27 cellular contexts compared by ENCODE assay signal in the genomic region with DNA sequence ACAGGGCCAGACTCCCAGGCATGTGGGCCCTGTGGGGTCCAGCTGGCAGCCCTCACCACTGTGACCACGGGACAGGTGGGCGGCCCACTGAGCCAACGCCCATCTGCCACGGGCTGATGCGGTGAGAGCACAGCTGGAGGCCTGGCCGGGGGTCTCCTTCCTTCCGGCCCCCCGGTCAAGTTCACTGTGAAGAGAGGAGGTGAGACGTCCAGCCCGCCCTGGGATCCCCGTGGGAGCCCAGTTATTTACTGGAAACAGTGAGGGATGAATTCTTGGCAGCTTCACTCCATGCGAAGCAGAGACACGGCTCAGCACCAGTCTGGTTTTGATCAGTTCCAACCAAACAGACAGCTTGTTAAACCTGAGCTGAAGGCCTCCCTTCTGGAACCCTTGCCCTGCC.
DNase-seq lines count a peak whose midpoint lies in the region; ATAC-seq, FAIRE-seq and TF ChIP-seq lines count a peak whose summit lies in the region.
"Had no signal": no experiment of that assay in that cellular context is flagged by ENCODE, and none has a peak within 500 bp of the region (broad histone marks: within the 10 kb centered on the region; RNA-seq: fewer than 3 reads in every experiment).

No MANE protein-coding gene starts in this region.

- H3K27ac Mint-ChIP-seq in stimulated activated effector memory CD8-positive, alpha-beta T cell treated with anti-CD3 and anti-CD28 coated beads, Interleukin-12 subunit alpha, Interleukin-12 subunit beta, amount 100 ng/mL, for 72 hours, result peak overlapping the region; percentile 73
- H3K27ac Mint-ChIP-seq: GM23338 had no signal

- DNase-seq in DMS 273 (lab: John Stamatoyannopoulos, UW; ENCODE audit: unreplicated experiment), result peak; percentile 12
- no peak for DNase-seq in DMS 273 treated with DMSO at 0.1 percent for 48 hours (lab: John Stamatoyannopoulos, UW)
- DNase-seq in NCI-H446 treated with DMSO at 0.1 percent for 48 hours (lab: John Stamatoyannopoulos, UW), result peak; percentile 23
- peak; percentile 28 for DNase-seq in fibroblast of mammary gland (ENCODE audit: low read depth)
- no peak for DNase-seq in stimulated activated effector memory CD8-positive, alpha-beta T cell treated with anti-CD3 and anti-CD28 coated beads, Interleukin-12 subunit alpha, Interleukin-12 subunit beta, amount 100 ng/mL, for 72 hours (ENCODE audit: low spot score in 2 of 2)
- DNase-seq in T-helper 1 cell, result no peak
- no peak for DNase-seq in H54 (ENCODE audit: insufficient read length, low spot score)
- DNase-seq: C1 segment of cervical spinal cord; CD4-positive, alpha-beta memory T cell; COR-L47; DMS79; GF-D8; NCI-H1048; NCI-H1417; NCI-H1694; NCI-H2029 treated with DMSO at 0.1 percent for 48 hours; NCI-H2227 treated with DMSO at 0.1 percent for 48 hours; NCI-H510A; NCI-H69; Peyer's patch; SHP77 treated with DMSO at 0.1 percent for 48 hours; SW 1271 had no signal

- no peak overlapping the region for H3K4me3 ChIP-seq in fibroblast of mammary gland (ENCODE audit: control insufficient read depth, low read depth, low read length)
- H3K4me3 ChIP-seq: GM23338, HAP-1, Peyer's patch had no signal

- H3K36me3 Mint-ChIP-seq in stimulated activated effector memory CD8-positive, alpha-beta T cell treated with anti-CD3 and anti-CD28 coated beads, Interleukin-12 subunit alpha, Interleukin-12 subunit beta, amount 100 ng/mL, for 72 hours, result no peaks in the 10 kb centered on the region
- H3K36me3 Mint-ChIP-seq: CD4-positive, alpha-beta memory T cell had no signal

- no peak for TF ChIP-seq POLR2A in H54 (IDR thresholded peaks at IDR 0.05; ENCODE audit: low read depth, low read length)

- H3K9me3 Mint-ChIP-seq in stimulated activated effector memory CD8-positive, alpha-beta T cell treated with anti-CD3 and anti-CD28 coated beads, Interleukin-12 subunit alpha, Interleukin-12 subunit beta, amount 100 ng/mL, for 72 hours, result no peaks in the 10 kb centered on the region
- H3K9me3 Mint-ChIP-seq: CD4-positive, alpha-beta memory T cell; GM23338 had no signal

- ATAC-seq in stimulated activated effector memory CD8-positive, alpha-beta T cell treated with anti-CD3 and anti-CD28 coated beads, Interleukin-12 subunit alpha, Interleukin-12 subunit beta, amount 100 ng/mL, for 72 hours, result no peak
- no peak for ATAC-seq in GM21576 (IDR thresholded peaks at IDR 0.05; ENCODE audit: unreplicated experiment)
- ATAC-seq: GM23338 had no signal

- TF ChIP-seq CTCF in fibroblast of mammary gland (conservative IDR thresholded peaks at IDR 0.05; ENCODE audit: control insufficient read depth, insufficient read depth, low read depth, low read length), result no peak

- no peak overlapping the region for H3K4me3 Mint-ChIP-seq in stimulated activated effector memory CD8-positive, alpha-beta T cell treated with anti-CD3 and anti-CD28 coated beads, Interleukin-12 subunit alpha, Interleukin-12 subunit beta, amount 100 ng/mL, for 72 hours
- H3K4me3 Mint-ChIP-seq: CD4-positive, alpha-beta memory T cell; GM23338 had no signal

- H3K4me1 Mint-ChIP-seq in stimulated activated effector memory CD8-positive, alpha-beta T cell treated with anti-CD3 and anti-CD28 coated beads, Interleukin-12 subunit alpha, Interleukin-12 subunit beta, amount 100 ng/mL, for 72 hours, result peaks cover 16% of the 10 kb centered on the region
- H3K4me1 Mint-ChIP-seq: CD4-positive, alpha-beta memory T cell; GM23338 had no signal

- FAIRE-seq in H54 (lab: Jason Lieb, UNC), result no peak
- FAIRE-seq: GM12892, GM19239 had no signal

Comparison
In these comparisons a context has a peak if more than half of its experiments do, and no peak if none do; other contexts are left out.
1. DNase-seq: peak in DMS 273 (single experiment), NCI-H446 treated with DMSO at 0.1 percent for 48 hours (single experiment) and fibroblast of mammary gland (single experiment); none in DMS 273 treated with DMSO at 0.1 percent for 48 hours (single experiment), stimulated activated effector memory CD8-positive, alpha-beta T cell treated with anti-CD3 and anti-CD28 coated beads, Interleukin-12 subunit alpha, Interleukin-12 subunit beta, amount 100 ng/mL, for 72 hours (0 of 2), T-helper 1 cell (0 of 5) and H54 (single experiment).